In genomic region chr21:35075546-35075945, GRCh38 we compare ENCODE assay signal across 12 cellular contexts. TPM values are rescaled to one million over a fixed set of nuclear protein-coding genes. Genes with fewer than 3 reads are reported as not detected.
DNase-seq lines count a peak whose midpoint lies in the region; ATAC-seq, FAIRE-seq and TF ChIP-seq lines count a peak whose summit lies in the region.
"Had no signal": no experiment of that assay in that cellular context is flagged by ENCODE, and none has a peak within 500 bp of the region (broad histone marks: within the 10 kb centered on the region; RNA-seq: fewer than 3 reads in every experiment).

No MANE protein-coding gene starts in this region.

- intact Hi-C loops in activated CD8-positive, alpha-beta T cell treated with anti-CD3 and anti-CD28 coated beads for 36 hours (cut with micrococcal nuclease): no loop called here
- intact Hi-C loops in endothelial cell of umbilical vein (cut with micrococcal nuclease): no loop called here
- intact Hi-C loops in sigmoid colon (cut with DNase I): no loop called here

- no peaks in the 10 kb centered on the region for H3K27me3 Mint-ChIP-seq in activated CD8-positive, alpha-beta T cell treated with anti-CD3 and anti-CD28 coated beads for 36 hours
- H3K27me3 Mint-ChIP-seq in activated CD8-positive, alpha-beta T cell treated with anti-CD3 and anti-CD28 coated beads, Interleukin-2, amount 10 ng/mL, durations not matched to agents 7 days and 5 days (ENCODE audit: low read depth): peaks cover 1% of the 10 kb centered on the region

- no TSS peak for BruUV-seq in endothelial cell of umbilical vein (replicated peaks; lab: Mats Ljungman, UMichigan)

- no peak overlapping the region for H3K4me3 Mint-ChIP-seq in activated CD8-positive, alpha-beta T cell treated with anti-CD3 and anti-CD28 coated beads for 36 hours
- no peak overlapping the region for H3K4me3 Mint-ChIP-seq in activated CD8-positive, alpha-beta T cell treated with anti-CD3 and anti-CD28 coated beads, Interleukin-2, amount 10 ng/mL, durations not matched to agents 7 days and 5 days

- no peaks in the 10 kb centered on the region for H3K27me3 ChIP-seq in endothelial cell of umbilical vein (ENCODE audit: control insufficient read depth in 2 of 2, insufficient read depth in 2 of 2, low read length in 2 of 2)
- no peaks in the 10 kb centered on the region for H3K27me3 ChIP-seq in sigmoid colon
- H3K27me3 ChIP-seq: esophagus muscularis mucosa had no signal

- H3K9me3 Mint-ChIP-seq in activated CD8-positive, alpha-beta T cell treated with anti-CD3 and anti-CD28 coated beads for 36 hours: peaks cover 7% of the 10 kb centered on the region
- H3K9me3 Mint-ChIP-seq in activated CD8-positive, alpha-beta T cell treated with anti-CD3 and anti-CD28 coated beads, Interleukin-2, amount 10 ng/mL, durations not matched to agents 7 days and 5 days (ENCODE audit: insufficient read depth): no peaks in the 10 kb centered on the region

- peaks cover 13% of the 10 kb centered on the region for H3K4me1 Mint-ChIP-seq in activated CD8-positive, alpha-beta T cell treated with anti-CD3 and anti-CD28 coated beads for 36 hours (ENCODE audit: low read depth)
- no peaks in the 10 kb centered on the region for H3K4me1 Mint-ChIP-seq in activated CD8-positive, alpha-beta T cell treated with anti-CD3 and anti-CD28 coated beads, Interleukin-2, amount 10 ng/mL, durations not matched to agents 7 days and 5 days (ENCODE audit: low read depth)

- H3K9me1 ChIP-seq in endothelial cell of umbilical vein (replicated peaks; ENCODE audit: control insufficient read depth, extremely low read depth, insufficient read depth, low read length): no peaks in the 10 kb centered on the region

- TF ChIP-seq CTCF in activated CD8-positive, alpha-beta T cell treated with anti-CD3 and anti-CD28 coated beads for 36 hours (IDR thresholded peaks at IDR 0.05): no peak
- TF ChIP-seq CTCF in endothelial cell of umbilical vein (IDR thresholded peaks at IDR 0.05; ENCODE audit: extremely low read depth in 1 of 2, insufficient read depth in 1 of 2, low read depth in 1 of 2, low read length in 2 of 2): no peak
- TF ChIP-seq CTCF in sigmoid colon (IDR thresholded peaks at IDR 0.05): no peak

- H4K20me1 ChIP-seq in endothelial cell of umbilical vein (replicated peaks; ENCODE audit: control insufficient read depth, extremely low read depth, insufficient read depth, low read length): no peaks in the 10 kb centered on the region

- no peak for TF ChIP-seq POLR2A in endothelial cell of umbilical vein (IDR thresholded peaks at IDR 0.05; ENCODE audit: low read depth, low read length)
- TF ChIP-seq POLR2A in sigmoid colon (IDR thresholded peaks at IDR 0.05): no peak

- FAIRE-seq in endothelial cell of umbilical vein (lab: Jason Lieb, UNC): peak; percentile 84

- no peaks in the 10 kb centered on the region for H3K9me3 ChIP-seq in endothelial cell of umbilical vein (replicated peaks; ENCODE audit: control insufficient read depth, insufficient read depth, low read length)
- H3K9me3 ChIP-seq in sigmoid colon: peaks cover 0 to 2% (median 0%) of the 10 kb centered on the region in 4 donors

- H3K4me1 ChIP-seq in endothelial cell of umbilical vein (ENCODE audit: control insufficient read depth, extremely low read depth, insufficient read depth, low read length) (peaks cover 10% of the 10 kb centered on the region), sigmoid colon (peaks cover 0 to 13% (median 9%) of the 10 kb centered on the region in 4 donors)

- no peaks in the 10 kb centered on the region for H3K36me3 Mint-ChIP-seq in activated CD8-positive, alpha-beta T cell treated with anti-CD3 and anti-CD28 coated beads for 36 hours (ENCODE audit: low read depth)
- H3K36me3 Mint-ChIP-seq in activated CD8-positive, alpha-beta T cell treated with anti-CD3 and anti-CD28 coated beads, Interleukin-2, amount 10 ng/mL, durations not matched to agents 7 days and 5 days (ENCODE audit: low read depth): no peaks in the 10 kb centered on the region

- H3K79me2 ChIP-seq in endothelial cell of umbilical vein (ENCODE audit: control insufficient read depth, insufficient read depth, low read length): no peaks in the 10 kb centered on the region

- CTCF ChIA-PET in activated CD8-positive, alpha-beta T cell treated with anti-CD3 and anti-CD28 coated beads for 36 hours (lab: Charles Lee): interaction anchor here (1.0 to 2.2 kb wide), 7 partner anchors 13 to 383 kb away, joined by 3 to 5 read pairs (median 3); no protein-coding TSS in a partner anchor
- CTCF ChIA-PET in activated CD8-positive, alpha-beta T cell treated with anti-CD3 and anti-CD28 coated beads, Interleukin-2, amount 10 ng/mL, durations not matched to agents 7 days and 5 days (lab: Charles Lee): interaction anchor here (0.9 kb wide), 1 partner anchor 27 kb away, joined by 3 read pairs; no protein-coding TSS in a partner anchor
- CTCF ChIA-PET in endothelial cell of umbilical vein (lab: Charles Lee): interaction anchor here (0.8 to 1.8 kb wide), 4 partner anchors 10 to 35 kb away, joined by 3 to 8 read pairs (median 3); no protein-coding TSS in a partner anchor

- ATAC-seq in activated CD8-positive, alpha-beta T cell treated with anti-CD3 and anti-CD28 coated beads for 36 hours: peak; percentile 65
- ATAC-seq in activated CD8-positive, alpha-beta T cell treated with anti-CD3 and anti-CD28 coated beads, Interleukin-2, amount 10 ng/mL, durations not matched to agents 7 days and 5 days: no peak

- dilution Hi-C loops in endothelial cell of umbilical vein (cut with MboI; ENCODE audit: extremely low pct_ligation_motif_present, low sequenced_read_pairs): no loop called here

- no peak for DNase-seq in activated CD8-positive, alpha-beta T cell treated with anti-CD3 and anti-CD28 coated beads for 36 hours
- DNase-seq in activated CD8-positive, alpha-beta T cell treated with anti-CD3 and anti-CD28 coated beads, Interleukin-2, amount 10 ng/mL, durations not matched to agents 7 days and 5 days: no peak
- DNase-seq in M059J (ENCODE audit: low read depth): peak; percentile 61
- peak; percentile 42 for DNase-seq in endothelial cell of umbilical vein (ENCODE audit: low read depth, low spot score)
- peak; percentile 73 for DNase-seq in sigmoid colon
- no peak for DNase-seq in putamen (ENCODE audit: low spot score)
- no peak for DNase-seq in iPS-NIHi7 (ENCODE audit: extremely low spot score)
- no peak for DNase-seq in germinal center (ENCODE audit: low spot score)
- DNase-seq: activated CD4-positive, alpha-beta T cell treated with anti-CD3 and anti-CD28 coated beads, Interleukin-2, amount 50 U/mL, for 48 hours; NCI-H446 treated with DMSO at 0.1 percent for 48 hours had no signal

- TF ChIP-seq EP300 in sigmoid colon (IDR thresholded peaks at IDR 0.05): no peak

- POLR2A ChIA-PET in activated CD8-positive, alpha-beta T cell treated with anti-CD3 and anti-CD28 coated beads for 36 hours (lab: Charles Lee): interaction anchor here (0.9 kb wide), 1 partner anchor 30 kb away, joined by 4 read pairs; no protein-coding TSS in a partner anchor
- POLR2A ChIA-PET in activated CD8-positive, alpha-beta T cell treated with anti-CD3 and anti-CD28 coated beads, Interleukin-2, amount 10 ng/mL, durations not matched to agents 7 days and 5 days (lab: Charles Lee): no interaction called here
- POLR2A ChIA-PET in endothelial cell of umbilical vein (lab: Charles Lee): interaction anchor here (0.7 kb wide), 1 partner anchor 35 kb away, joined by 3 read pairs; no protein-coding TSS in a partner anchor

- no peak overlapping the region for H3K9ac ChIP-seq in endothelial cell of umbilical vein (replicated peaks; ENCODE audit: extremely low read depth, insufficient read depth, low read length)

- no peak overlapping the region for H3K27ac Mint-ChIP-seq in activated CD8-positive, alpha-beta T cell treated with anti-CD3 and anti-CD28 coated beads for 36 hours
- no peak overlapping the region for H3K27ac Mint-ChIP-seq in activated CD8-positive, alpha-beta T cell treated with anti-CD3 and anti-CD28 coated beads, Interleukin-2, amount 10 ng/mL, durations not matched to agents 7 days and 5 days

- H3K36me3 ChIP-seq in endothelial cell of umbilical vein (ENCODE audit: control insufficient read depth in 2 of 2, extremely low read depth in 1 of 2, insufficient read depth in 2 of 2, low read length in 2 of 2) (no peaks in the 10 kb centered on the region), sigmoid colon (no peaks in the 10 kb centered on the region)
- H3K36me3 ChIP-seq: esophagus muscularis mucosa had no signal

- 66 to 69% methylated on average over 6 of the region's 6 CpGs for WGBS in sigmoid colon, 2 donors

- H3K4me2 ChIP-seq in endothelial cell of umbilical vein (ENCODE audit: insufficient read depth, low read length): peak overlapping the region; percentile 35

- H3K4me3 ChIP-seq in endothelial cell of umbilical vein (replicated peaks in 1 of 3; ENCODE audit: insufficient read depth in 1 of 3, low read depth in 1 of 3, low read length in 3 of 3): no peak overlapping the region
- H3K4me3 ChIP-seq in sigmoid colon: no peak overlapping the region
- H3K4me3 ChIP-seq: esophagus muscularis mucosa, lung had no signal

- H2AFZ ChIP-seq in endothelial cell of umbilical vein (ENCODE audit: low read depth, low read length): peak overlapping the region; percentile 6

- no peak overlapping the region for H3K27ac ChIP-seq in endothelial cell of umbilical vein (ENCODE audit: insufficient read depth, low read depth, low read length)
- H3K27ac ChIP-seq in sigmoid colon: no peak overlapping the region
- H3K27ac ChIP-seq: esophagus muscularis mucosa had no signal

TF ChIP-seq in endothelial cell of umbilical vein, 7 proteins besides CTCF, POLR2A, EP300 and RAD21 (continues in another document):
- peak; percentile 25 for TF ChIP-seq FOS (IDR thresholded peaks at IDR 0.05; ENCODE audit: borderline replicate concordance, insufficient read depth, low read length)
- TF ChIP-seq JUN (IDR thresholded peaks at IDR 0.05; ENCODE audit: borderline replicate concordance, insufficient read depth, insufficient read length, low read depth): no peak

RNA-seq across cellular contexts. Expression of gene RUNX1, which starts 26.4 kb away (rescaled TPM):
- 10 to 100 TPM; 18.7 to 19.0 TPM for total RNA-seq in activated CD8-positive, alpha-beta T cell treated with anti-CD3 and anti-CD28 coated beads for 36 hours
- total RNA-seq in activated CD8-positive, alpha-beta T cell treated with anti-CD3 and anti-CD28 coated beads, Interleukin-2, amount 10 ng/mL, durations not matched to agents 7 days and 5 days: 10 to 100 TPM; 10.4 to 10.6 TPM
- total RNA-seq in M059J (2014; rRNA removed; shearing (Covaris generic)): 13.8 and 43.1 TPM in 2 replicates
- 17.9 and 23.9 TPM in 2 replicates for total RNA-seq in endothelial cell of umbilical vein
- polyA plus RNA-seq in endothelial cell of umbilical vein: 4.6 and 5.1 TPM in 2 replicates
- 5.7 and 6.5 TPM in 2 replicates for polyA plus RNA-seq in endothelial cell of umbilical vein (2011; cell fraction: cytosol; rRNA removed)
- 17.8 and 19.5 TPM in 2 replicates for polyA plus RNA-seq in endothelial cell of umbilical vein (2011; cell fraction: nucleus; rRNA removed)
- polyA plus RNA-seq in endothelial cell of umbilical vein (2012): 16.6 and 18.5 TPM in 2 replicates
- polyA minus RNA-seq in endothelial cell of umbilical vein: 12.7 and 13.3 TPM in 2 replicates
- polyA minus RNA-seq in endothelial cell of umbilical vein (2011; cell fraction: cytosol; rRNA and poly(A)+ RNA removed): 4.9 TPM
- polyA minus RNA-seq in endothelial cell of umbilical vein (2011; cell fraction: nucleus; rRNA and poly(A)+ RNA removed): 61.4 and 67.8 TPM in 2 replicates
- total RNA-seq in sigmoid colon: 10 to 100 TPM in 1 of 4 donors, 1 to 10 TPM in 3; 5.7 to 23.3 (median 8.4) TPM
- 10 to 100 TPM in 1 of 3 donors, 1 to 10 TPM in 2; 2.8 to 11.9 (median 4.2) TPM for polyA plus RNA-seq in sigmoid colon

Comparison
In these comparisons a context has a peak if more than half of its experiments do, and no peak if none do; other contexts are left out.
1. DNase-seq: peak in M059J (single experiment), endothelial cell of umbilical vein (single experiment) and sigmoid colon (single experiment); none in activated CD8-positive, alpha-beta T cell treated with anti-CD3 and anti-CD28 coated beads for 36 hours (single experiment), activated CD8-positive, alpha-beta T cell treated with anti-CD3 and anti-CD28 coated beads, Interleukin-2, amount 10 ng/mL, durations not matched to agents 7 days and 5 days (single experiment), putamen (single experiment), iPS-NIHi7 (single experiment) and germinal center (single experiment).